Comparison of ENCODE assay signal across 2 cellular contexts in the genomic region with DNA sequence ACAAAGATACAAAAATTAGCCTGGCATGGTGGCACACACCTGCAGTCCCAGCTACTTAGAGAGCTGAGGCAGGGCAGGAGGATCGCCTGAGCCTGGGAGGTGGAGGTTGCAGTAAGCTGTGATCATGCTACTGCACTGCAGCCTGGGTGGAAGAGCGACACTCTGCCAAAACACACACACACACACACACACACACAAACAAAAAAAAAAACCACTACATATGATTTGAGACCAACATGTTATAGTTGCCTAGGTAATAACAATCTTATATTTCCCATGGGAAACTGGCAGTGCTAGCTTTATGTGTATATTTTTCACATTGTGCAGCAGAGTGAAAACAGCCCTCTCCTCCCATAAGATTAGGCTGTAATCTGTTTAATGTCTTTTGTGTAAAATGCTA.
TF ChIP-seq lines count a peak whose summit lies in the region.

No MANE protein-coding gene starts in this region.

TF ChIP-seq in HEK293, 187 proteins besides CTCF, POLR2A, EP300 and RAD21:
- no peak for TF ChIP-seq ZNF776 (tag by site-specific recombination; IDR thresholded peaks at IDR 0.05; ENCODE audit: borderline replicate concordance)
- TF ChIP-seq, protein P1, sequence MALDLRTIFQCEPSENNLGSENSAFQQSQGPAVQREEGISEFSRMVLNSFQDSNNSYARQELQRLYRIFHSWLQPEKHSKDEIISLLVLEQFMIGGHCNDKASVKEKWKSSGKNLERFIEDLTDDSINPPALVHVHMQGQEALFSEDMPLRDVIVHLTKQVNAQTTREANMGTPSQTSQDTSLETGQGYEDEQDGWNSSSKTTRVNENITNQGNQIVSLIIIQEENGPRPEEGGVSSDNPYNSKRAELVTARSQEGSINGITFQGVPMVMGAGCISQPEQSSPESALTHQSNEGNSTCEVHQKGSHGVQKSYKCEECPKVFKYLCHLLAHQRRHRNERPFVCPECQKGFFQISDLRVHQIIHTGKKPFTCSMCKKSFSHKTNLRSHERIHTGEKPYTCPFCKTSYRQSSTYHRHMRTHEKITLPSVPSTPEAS (tag by site-specific recombination; IDR thresholded peaks at IDR 0.05): peak; percentile 51; the same call in 1 of the 2 replicates

TF ChIP-seq in GM23338, 12 proteins besides CTCF, POLR2A, EP300 and RAD21:
- TF ChIP-seq ZNF331 (CRISPR knock-in tag; IDR thresholded peaks at IDR 0.05; ENCODE audit: low read depth): no peak
- no peak for TF ChIP-seq CREB1 (CRISPR knock-in tag; IDR thresholded peaks at IDR 0.05; ENCODE audit: low read depth)
- no peak for TF ChIP-seq JUNB (IDR thresholded peaks at IDR 0.05; ENCODE audit: unreplicated experiment)
- no peak for TF ChIP-seq EZH2 (IDR thresholded peaks at IDR 0.05; ENCODE audit: low read depth, unreplicated experiment)
- TF ChIP-seq NANOG (IDR thresholded peaks at IDR 0.05; ENCODE audit: borderline replicate concordance): no peak
- TF ChIP-seq, protein P2, sequence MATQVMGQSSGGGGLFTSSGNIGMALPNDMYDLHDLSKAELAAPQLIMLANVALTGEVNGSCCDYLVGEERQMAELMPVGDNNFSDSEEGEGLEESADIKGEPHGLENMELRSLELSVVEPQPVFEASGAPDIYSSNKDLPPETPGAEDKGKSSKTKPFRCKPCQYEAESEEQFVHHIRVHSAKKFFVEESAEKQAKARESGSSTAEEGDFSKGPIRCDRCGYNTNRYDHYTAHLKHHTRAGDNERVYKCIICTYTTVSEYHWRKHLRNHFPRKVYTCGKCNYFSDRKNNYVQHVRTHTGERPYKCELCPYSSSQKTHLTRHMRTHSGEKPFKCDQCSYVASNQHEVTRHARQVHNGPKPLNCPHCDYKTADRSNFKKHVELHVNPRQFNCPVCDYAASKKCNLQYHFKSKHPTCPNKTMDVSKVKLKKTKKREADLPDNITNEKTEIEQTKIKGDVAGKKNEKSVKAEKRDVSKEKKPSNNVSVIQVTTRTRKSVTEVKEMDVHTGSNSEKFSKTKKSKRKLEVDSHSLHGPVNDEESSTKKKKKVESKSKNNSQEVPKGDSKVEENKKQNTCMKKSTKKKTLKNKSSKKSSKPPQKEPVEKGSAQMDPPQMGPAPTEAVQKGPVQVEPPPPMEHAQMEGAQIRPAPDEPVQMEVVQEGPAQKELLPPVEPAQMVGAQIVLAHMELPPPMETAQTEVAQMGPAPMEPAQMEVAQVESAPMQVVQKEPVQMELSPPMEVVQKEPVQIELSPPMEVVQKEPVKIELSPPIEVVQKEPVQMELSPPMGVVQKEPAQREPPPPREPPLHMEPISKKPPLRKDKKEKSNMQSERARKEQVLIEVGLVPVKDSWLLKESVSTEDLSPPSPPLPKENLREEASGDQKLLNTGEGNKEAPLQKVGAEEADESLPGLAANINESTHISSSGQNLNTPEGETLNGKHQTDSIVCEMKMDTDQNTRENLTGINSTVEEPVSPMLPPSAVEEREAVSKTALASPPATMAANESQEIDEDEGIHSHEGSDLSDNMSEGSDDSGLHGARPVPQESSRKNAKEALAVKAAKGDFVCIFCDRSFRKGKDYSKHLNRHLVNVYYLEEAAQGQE (IDR thresholded peaks at IDR 0.05; ENCODE audit: unreplicated experiment): no peak
- TF ChIP-seq STAT1 (IDR thresholded peaks at IDR 0.05; ENCODE audit: unreplicated experiment): no peak
- TF ChIP-seq POLR2AphosphoS5 (IDR thresholded peaks at IDR 0.05; ENCODE audit: low read depth): no peak
- no peak for TF ChIP-seq ETS1 (IDR thresholded peaks at IDR 0.05)
- no peak for TF ChIP-seq EZH2phosphoT487 (IDR thresholded peaks at IDR 0.05; ENCODE audit: unreplicated experiment)
- TF ChIP-seq ZNF462 (CRISPR knock-in tag; IDR thresholded peaks at IDR 0.05): no peak
- TF ChIP-seq ZNF114 (CRISPR knock-in tag; IDR thresholded peaks at IDR 0.05): no peak
